Comparison of ENCODE assay signal across 26 cellular contexts in genomic region chr2:180374502-180375281, GRCh38.
"Had no signal": no experiment of that assay in that cellular context is flagged by ENCODE, and none has a peak within 500 bp of the region (broad histone marks: within the 10 kb centered on the region; RNA-seq: fewer than 3 reads in every experiment).

No MANE protein-coding gene starts in this region.

- H3K27me3 ChIP-seq: left lung, spleen, upper lobe of left lung had no signal

- H3K27ac Mint-ChIP-seq: activated CD4-positive, alpha-beta T cell treated with anti-CD3 and anti-CD28 coated beads, Interleukin-2, amount 10 ng/mL, durations not matched to agents 7 days and 5 days; activated CD8-positive, alpha-beta memory T cell treated with anti-CD3 and anti-CD28 coated beads, Interleukin-2, amount 10 ng/mL, durations not matched to agents 7 days and 5 days; activated CD8-positive, alpha-beta T cell treated with anti-CD3 and anti-CD28 coated beads for 36 hours; activated naive CD8-positive, alpha-beta T cell treated with anti-CD3 and anti-CD28 coated beads, Interleukin-2, amount 50 U/mL, for 24 hours; activated T-helper 1 cell treated with anti-CD3 and anti-CD28 coated beads, Interleukin-12 subunit alpha, Interleukin-12 subunit beta, Interleukin-2, Interleukin-4 antibody, amounts not matched to agents 30 ng/mL and 10 ng/mL and 1 ng/mL, durations not matched to agents 14 hours and 24 hours and 36 hours; mesothelial cell of epicardium; natural killer cell; progenitor cell of endocrine pancreas had no signal

- H3K36me3 ChIP-seq: left lung, spleen, thoracic aorta, upper lobe of left lung, WERI-Rb-1 had no signal

- DNase-seq: activated CD4-positive, alpha-beta T cell treated with anti-CD3 and anti-CD28 coated beads, Interleukin-2, amount 10 ng/mL, durations not matched to agents 7 days and 5 days; activated CD4-positive, CD25-positive, alpha-beta regulatory T cell treated with anti-CD3 and anti-CD28 coated beads, Interleukin-2, amount 50 U/mL, for 72 hours; activated CD8-positive, alpha-beta memory T cell treated with anti-CD3 and anti-CD28 coated beads, Interleukin-2, amount 10 ng/mL, durations not matched to agents 7 days and 5 days; activated CD8-positive, alpha-beta T cell treated with anti-CD3 and anti-CD28 coated beads for 36 hours; activated gamma-delta T cell; activated naive CD4-positive, alpha-beta T cell treated with anti-CD3 and anti-CD28 coated beads, Interleukin-2, amount 50 U/mL, for 16 hours; activated naive CD8-positive, alpha-beta T cell treated with anti-CD3 and anti-CD28 coated beads, Interleukin-2, amount 50 U/mL, for 24 hours; activated T-cell treated with anti-CD3 and anti-CD28 coated beads for 4 hours; aorta; central memory CD4-positive, alpha-beta T cell; dermis blood vessel endothelial cell; effector memory CD4-positive, alpha-beta T cell; foreskin melanocyte; left lung; mammary epithelial cell; natural killer cell; spleen; stimulated activated CD4-positive, alpha-beta T cell treated with anti-CD3 and anti-CD28 coated beads, Interleukin-4, amount 100 ng/mL, for 24 hours; stimulated activated naive CD4-positive, alpha-beta T cell treated with Interleukin-2 at 50 U/mL for 16 hours; T-helper 2 cell; upper lobe of left lung; WERI-Rb-1 had no signal

- H3K27me3 Mint-ChIP-seq: activated CD4-positive, alpha-beta T cell treated with anti-CD3 and anti-CD28 coated beads, Interleukin-2, amount 10 ng/mL, durations not matched to agents 7 days and 5 days; activated CD8-positive, alpha-beta memory T cell treated with anti-CD3 and anti-CD28 coated beads, Interleukin-2, amount 10 ng/mL, durations not matched to agents 7 days and 5 days; activated CD8-positive, alpha-beta T cell treated with anti-CD3 and anti-CD28 coated beads for 36 hours; activated naive CD8-positive, alpha-beta T cell treated with anti-CD3 and anti-CD28 coated beads, Interleukin-2, amount 50 U/mL, for 24 hours had no signal

- H3K9me3 Mint-ChIP-seq: activated CD4-positive, alpha-beta T cell treated with anti-CD3 and anti-CD28 coated beads, Interleukin-2, amount 10 ng/mL, durations not matched to agents 7 days and 5 days; activated CD8-positive, alpha-beta T cell treated with anti-CD3 and anti-CD28 coated beads for 36 hours; activated T-helper 1 cell treated with anti-CD3 and anti-CD28 coated beads, Interleukin-12 subunit alpha, Interleukin-12 subunit beta, Interleukin-2, Interleukin-4 antibody, amounts not matched to agents 30 ng/mL and 10 ng/mL and 1 ng/mL, durations not matched to agents 14 hours and 24 hours and 36 hours had no signal

- H3K36me3 Mint-ChIP-seq: activated CD8-positive, alpha-beta memory T cell treated with anti-CD3 and anti-CD28 coated beads, Interleukin-2, amount 10 ng/mL, durations not matched to agents 7 days and 5 days; mesothelial cell of epicardium; natural killer cell had no signal

- H3K27ac ChIP-seq: left lung, spleen, thoracic aorta, upper lobe of left lung, WERI-Rb-1 had no signal

- H3K4me3 Mint-ChIP-seq: activated CD4-positive, alpha-beta T cell treated with anti-CD3 and anti-CD28 coated beads, Interleukin-2, amount 10 ng/mL, durations not matched to agents 7 days and 5 days; activated CD8-positive, alpha-beta memory T cell treated with anti-CD3 and anti-CD28 coated beads, Interleukin-2, amount 10 ng/mL, durations not matched to agents 7 days and 5 days; activated CD8-positive, alpha-beta T cell treated with anti-CD3 and anti-CD28 coated beads for 36 hours; activated naive CD8-positive, alpha-beta T cell treated with anti-CD3 and anti-CD28 coated beads, Interleukin-2, amount 50 U/mL, for 24 hours; activated T-helper 1 cell treated with anti-CD3 and anti-CD28 coated beads, Interleukin-12 subunit alpha, Interleukin-12 subunit beta, Interleukin-2, Interleukin-4 antibody, amounts not matched to agents 30 ng/mL and 10 ng/mL and 1 ng/mL, durations not matched to agents 14 hours and 24 hours and 36 hours; mesothelial cell of epicardium; natural killer cell had no signal

- ATAC-seq: activated CD8-positive, alpha-beta memory T cell treated with anti-CD3 and anti-CD28 coated beads, Interleukin-2, amount 10 ng/mL, durations not matched to agents 7 days and 5 days; activated CD8-positive, alpha-beta T cell treated with anti-CD3 and anti-CD28 coated beads for 36 hours; activated naive CD8-positive, alpha-beta T cell treated with anti-CD3 and anti-CD28 coated beads, Interleukin-2, amount 50 U/mL, for 24 hours; left lung; natural killer cell had no signal

- H3K9me3 ChIP-seq: thoracic aorta, upper lobe of left lung had no signal

- H3K4me3 ChIP-seq: left lung, spleen, thoracic aorta, upper lobe of left lung had no signal

- H3K4me1 ChIP-seq: left lung, spleen, upper lobe of left lung had no signal

- H3K4me1 Mint-ChIP-seq: activated CD4-positive, alpha-beta T cell treated with anti-CD3 and anti-CD28 coated beads, Interleukin-2, amount 10 ng/mL, durations not matched to agents 7 days and 5 days; activated CD8-positive, alpha-beta memory T cell treated with anti-CD3 and anti-CD28 coated beads, Interleukin-2, amount 10 ng/mL, durations not matched to agents 7 days and 5 days; activated naive CD8-positive, alpha-beta T cell treated with anti-CD3 and anti-CD28 coated beads, Interleukin-2, amount 50 U/mL, for 24 hours; mesothelial cell of epicardium; natural killer cell had no signal
